Comparison of ENCODE assay signal across 10 cellular contexts in the genomic region with DNA sequence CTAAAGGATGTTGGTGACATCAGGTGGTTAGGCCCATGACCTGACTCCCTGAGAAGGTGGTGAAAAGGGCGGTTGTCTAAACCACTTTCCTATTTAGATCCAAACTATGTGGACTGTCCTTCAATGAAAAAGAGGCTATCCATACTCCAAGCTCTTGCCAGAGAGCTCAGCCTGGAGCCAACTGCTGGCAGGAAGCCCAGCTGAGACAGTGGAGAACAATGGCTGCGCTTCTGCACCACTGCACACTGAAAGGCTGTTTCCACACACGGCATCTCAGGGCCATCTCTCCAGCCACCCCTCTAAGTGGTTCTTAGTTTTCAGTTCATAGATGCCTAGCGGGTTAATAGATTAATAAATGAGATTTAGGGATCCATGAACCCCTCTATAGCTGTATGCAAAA.
DNase-seq lines count a peak whose midpoint lies in the region; ATAC-seq and TF ChIP-seq lines count a peak whose summit lies in the region.
"Had no signal": no experiment of that assay in that cellular context is flagged by ENCODE, and none has a peak within 500 bp of the region (broad histone marks: within the 10 kb centered on the region; RNA-seq: fewer than 3 reads in every experiment).

No MANE protein-coding gene starts in this region.

- H3K9me3 ChIP-seq in BE2C (no peaks in the 10 kb centered on the region), OCI-LY7 (ENCODE audit: low read length) (no peaks in the 10 kb centered on the region)
- H3K9me3 ChIP-seq: BLaER1 had no signal

- no peaks in the 10 kb centered on the region for H4K20me1 ChIP-seq in OCI-LY7 (ENCODE audit: insufficient read depth, low read length)
- H4K20me1 ChIP-seq: BLaER1 had no signal

- no peak for TF ChIP-seq CTCF in BE2C (IDR thresholded peaks at IDR 0.05; ENCODE audit: low read depth, low read length)
- no peak for TF ChIP-seq CTCF in foreskin fibroblast (IDR thresholded peaks at IDR 0.05; ENCODE audit: low read depth, low read length)
- TF ChIP-seq CTCF in OCI-LY7 (conservative IDR thresholded peaks at IDR 0.05; ENCODE audit: low read length), result no peak

- no peak overlapping the region for H3K4me2 ChIP-seq in OCI-LY7 (ENCODE audit: low read length)
- H3K4me2 ChIP-seq: BLaER1 had no signal

- no peaks in the 10 kb centered on the region for H3K27me3 ChIP-seq in BE2C
- H3K27me3 ChIP-seq: BLaER1 had no signal

- no peak overlapping the region for H3K27ac ChIP-seq in OCI-LY7 (ENCODE audit: low read depth, low read length, poor library complexity, severe bottlenecking)
- H3K27ac ChIP-seq: BLaER1 had no signal

- H3K4me1 ChIP-seq in BE2C (peaks cover 35% of the 10 kb centered on the region), OCI-LY7 (ENCODE audit: insufficient read depth, low read length, poor library complexity, severe bottlenecking) (peaks cover 10% of the 10 kb centered on the region)

- DNase-seq in BE2C (peak; percentile 81), NCI-H2081 (lab: John Stamatoyannopoulos, UW) (peak; percentile 79 to 89), cerebellar cortex (ENCODE audit: low spot score) (peak; percentile 91), left lobe of liver (ENCODE audit: low spot score) (peak; percentile 55), foreskin fibroblast (no peak), OCI-LY7 (ENCODE audit: low spot score) (no peak)

- H3K9me2 ChIP-seq in OCI-LY7 (ENCODE audit: insufficient read depth, low read length), result no peaks in the 10 kb centered on the region

- H3K4me3 ChIP-seq in BE2C (ENCODE audit: low read depth, low read length), result no peak overlapping the region
- no peak overlapping the region for H3K4me3 ChIP-seq in foreskin fibroblast (ENCODE audit: low read depth in 1 of 2, low read length in 2 of 2)
- H3K4me3 ChIP-seq in OCI-LY7 (ENCODE audit: low read depth, low read length, poor library complexity, severe bottlenecking), result no peak overlapping the region
- H3K4me3 ChIP-seq: BLaER1 had no signal

- ATAC-seq in left lobe of liver, result peak; percentile 62
- ATAC-seq in GM21529 (IDR thresholded peaks at IDR 0.05; ENCODE audit: unreplicated experiment), result no peak
- no peak for ATAC-seq in HG03571 (IDR thresholded peaks at IDR 0.05; ENCODE audit: unreplicated experiment)
- ATAC-seq: activated naive CD4-positive, alpha-beta T cell treated with anti-CD3 and anti-CD28 coated beads, Interleukin-2, amount 50 U/mL, for 72 hours had no signal

- CTCF ChIA-PET in OCI-LY7 (lab: Charles Lee; ENCODE audit: unreplicated experiment), result no interaction called here

- H3K79me2 ChIP-seq in OCI-LY7 (ENCODE audit: insufficient read depth, low read depth, low read length), result no peaks in the 10 kb centered on the region

- POLR2A ChIA-PET in OCI-LY7 (lab: Charles Lee), result no interaction called here

- BruUV-seq in OCI-LY7 (replicated peaks; lab: Mats Ljungman, UMichigan), result no TSS peak

- H3K36me3 ChIP-seq in BE2C (no peaks in the 10 kb centered on the region), OCI-LY7 (ENCODE audit: insufficient read depth, low read length) (no peaks in the 10 kb centered on the region)
- H3K36me3 ChIP-seq: BLaER1 had no signal

- intact Hi-C loops in OCI-LY7 (cut with micrococcal nuclease; ENCODE audit: unreplicated experiment), result no loop called here

- no peak overlapping the region for H2AFZ ChIP-seq in OCI-LY7 (ENCODE audit: low read length)

Comparison
In these comparisons a context has a peak if more than half of its experiments do, and no peak if none do; other contexts are left out.
1. DNase-seq: peak in BE2C (single experiment), NCI-H2081 (2 of 2), cerebellar cortex (single experiment) and left lobe of liver (single experiment); none in foreskin fibroblast (0 of 2) and OCI-LY7 (single experiment).